ENCODE assay signal across 28 cellular contexts in the genomic region with DNA sequence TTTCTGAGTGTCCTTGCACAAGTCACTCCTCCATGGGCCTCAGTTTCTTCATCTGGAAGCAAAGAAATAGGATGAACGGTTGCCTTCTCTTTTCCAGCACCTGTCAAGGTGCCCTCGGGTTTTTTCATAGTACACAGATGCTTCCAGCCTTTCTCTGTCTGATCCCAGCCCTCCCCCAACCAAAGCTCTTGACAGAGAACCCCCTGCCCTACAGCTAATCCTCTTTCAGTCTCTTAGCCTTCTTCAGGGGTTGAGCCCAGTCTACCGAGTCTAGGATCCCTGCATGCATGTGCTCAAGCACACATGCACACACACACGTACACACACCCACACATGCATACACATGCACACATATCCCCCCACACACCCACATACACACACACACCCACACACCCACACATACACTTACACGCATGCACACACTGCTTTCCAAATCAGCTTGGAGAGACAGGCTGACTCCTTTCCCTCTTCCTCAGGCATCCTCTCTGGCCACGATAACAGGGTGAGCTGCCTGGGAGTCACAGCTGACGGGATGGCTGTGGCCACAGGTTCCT. TPM values are rescaled to one million over a fixed set of nuclear protein-coding genes. Genes with fewer than 3 reads are reported as not detected.
"Had no signal": no experiment of that assay in that cellular context is flagged by ENCODE, and none has a peak within 500 bp of the region (broad histone marks: within the 10 kb centered on the region; RNA-seq: fewer than 3 reads in every experiment).

No MANE protein-coding gene starts in this region.

- H3K9me3 ChIP-seq: body of pancreas, lower lobe of right lung, mucosa of descending colon, spleen, testis had no signal

- H3K27me3 Mint-ChIP-seq: activated naive CD8-positive, alpha-beta T cell treated with anti-CD3 and anti-CD28 coated beads, Interleukin-2, amount 50 U/mL, for 24 hours; progenitor cell of endocrine pancreas had no signal

- H3K4me3 Mint-ChIP-seq: activated naive CD8-positive, alpha-beta T cell treated with anti-CD3 and anti-CD28 coated beads, Interleukin-2, amount 50 U/mL, for 24 hours; dendritic cell treated with granulocyte-macrophage colony-stimulating factor and Interleukin-4, amounts not matched to agents 40 ng/mL and 50 ng/mL, for 4 days; immature natural killer cell; T-helper 1 cell treated with Interleukin-12 subunit alpha and Interleukin-12 subunit beta and Interleukin-4 antibody, amounts not matched to agents 30 μg/mL and 1 μg/mL, for 36 hours had no signal

- H3K27me3 ChIP-seq: body of pancreas, hepatocyte, testis had no signal

- H3K4me1 ChIP-seq: testis had no signal

- H3K27ac Mint-ChIP-seq: activated naive CD8-positive, alpha-beta T cell treated with anti-CD3 and anti-CD28 coated beads, Interleukin-2, amount 50 U/mL, for 24 hours; progenitor cell of endocrine pancreas; T-helper 1 cell treated with Interleukin-12 subunit alpha and Interleukin-12 subunit beta and Interleukin-4 antibody, amounts not matched to agents 30 μg/mL and 1 μg/mL, for 36 hours had no signal

- H3K4me2 ChIP-seq: hepatocyte had no signal

- H3K36me3 Mint-ChIP-seq: immature natural killer cell had no signal

- H3K27ac ChIP-seq: body of pancreas, hepatocyte, lower lobe of right lung, spleen, testis had no signal

- H3K4me3 ChIP-seq: body of pancreas, hepatocyte, lower lobe of right lung, mucosa of descending colon, spleen, testis had no signal

- H2AFZ ChIP-seq: hepatocyte had no signal

- H3K79me2 ChIP-seq: hepatocyte had no signal

- H3K9me3 Mint-ChIP-seq: activated naive CD8-positive, alpha-beta T cell treated with anti-CD3 and anti-CD28 coated beads, Interleukin-2, amount 50 U/mL, for 24 hours; dendritic cell treated with granulocyte-macrophage colony-stimulating factor and Interleukin-4, amounts not matched to agents 40 ng/mL and 50 ng/mL, for 4 days; immature natural killer cell; T-helper 1 cell treated with Interleukin-12 subunit alpha and Interleukin-12 subunit beta and Interleukin-4 antibody, amounts not matched to agents 30 μg/mL and 1 μg/mL, for 36 hours had no signal

- ATAC-seq: activated naive CD8-positive, alpha-beta T cell treated with anti-CD3 and anti-CD28 coated beads, Interleukin-2, amount 50 U/mL, for 24 hours; body of pancreas; left lobe of liver; lower lobe of right lung; mucosa of descending colon had no signal

- DNase-seq: activated CD4-positive, alpha-beta T cell treated with anti-CD3 and anti-CD28 coated beads for 4 hours; activated CD4-positive, alpha-beta T cell treated with anti-CD3 and anti-CD28 coated beads, Interleukin-2, amount 50 U/mL, for 48 hours; activated CD4-positive, CD25-positive, alpha-beta regulatory T cell; activated CD8-positive, alpha-beta memory T cell treated with anti-CD3 and anti-CD28 coated beads, Interleukin-2, amount 50 U/mL, for 48 hours; activated gamma-delta T cell; activated naive CD4-positive, alpha-beta T cell treated with anti-CD3 and anti-CD28 coated beads, Interleukin-2, amount 50 U/mL, for 16 hours; activated naive CD8-positive, alpha-beta T cell treated with anti-CD3 and anti-CD28 coated beads, Interleukin-2, amount 50 U/mL, for 24 hours; activated T-cell treated with anti-CD3 and anti-CD28 coated beads, Interleukin-2, amount 50 U/mL, for 48 hours; body of pancreas; effector CD4-positive, alpha-beta T cell; erythroblast; foreskin fibroblast; glutamatergic neuron; immature natural killer cell; lower lobe of right lung; mesendoderm; mucosa of descending colon; retina; spleen; stimulated activated CD4-positive, alpha-beta T cell treated with anti-CD3 and anti-CD28 coated beads, Interleukin-4, amount 100 ng/mL, for 1 hour; stimulated activated naive CD4-positive, alpha-beta T cell; testis; trophoblast cell had no signal

RNA-seq across cellular contexts. Expression of gene GNB3, which starts 5.7 kb away (rescaled TPM):
- polyA plus RNA-seq: immature natural killer cell had no signal

RNA-seq across cellular contexts. Expression of gene P3H3, which starts 18.2 kb away (rescaled TPM):
- polyA plus RNA-seq: immature natural killer cell had no signal
